10 cellular contexts compared by ENCODE assay signal in the genomic region with DNA sequence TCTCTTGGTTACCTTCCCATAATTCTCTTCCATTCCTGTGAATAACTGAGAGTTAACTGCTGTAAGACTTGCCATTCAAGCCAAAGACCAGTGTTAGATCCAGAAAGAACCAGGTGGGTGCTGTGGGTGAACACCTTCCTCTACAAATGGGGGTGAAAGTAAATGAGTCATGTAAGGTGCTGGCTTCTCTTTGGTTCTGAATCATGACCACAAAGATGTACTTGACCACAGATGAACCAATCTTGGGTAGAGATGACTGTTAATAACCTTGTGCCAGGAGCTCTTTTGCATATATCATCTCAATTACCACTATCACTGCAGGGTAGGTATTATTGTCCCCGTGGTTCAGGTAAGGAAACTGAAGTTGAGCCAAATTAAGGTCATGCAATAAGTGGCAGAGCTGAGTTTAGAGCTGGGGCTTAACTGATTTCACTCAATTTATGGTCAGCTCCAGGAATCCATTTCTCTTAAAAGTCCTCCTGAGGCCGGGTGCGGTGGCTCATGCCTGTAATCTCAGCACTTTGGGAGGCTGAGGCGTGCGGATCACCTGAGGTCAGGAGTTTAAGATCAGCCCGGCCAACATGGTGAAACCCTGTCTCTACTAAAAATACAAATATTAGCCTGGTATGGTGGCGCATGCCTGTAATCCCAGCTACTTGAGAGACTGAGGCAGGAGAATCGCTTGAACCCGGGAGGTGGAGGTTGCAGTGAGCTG.
DNase-seq lines count a peak whose midpoint lies in the region; ATAC-seq and TF ChIP-seq lines count a peak whose summit lies in the region.
"Had no signal": no experiment of that assay in that cellular context is flagged by ENCODE, and none has a peak within 500 bp of the region (broad histone marks: within the 10 kb centered on the region; RNA-seq: fewer than 3 reads in every experiment).

No MANE protein-coding gene starts in this region.

- TF ChIP-seq CTCF in GM12865 (IDR thresholded peaks at IDR 0.05; ENCODE audit: insufficient read depth, low read depth, low read length, missing control alignments): no peak
- TF ChIP-seq CTCF in progenitor cell of endocrine pancreas (IDR thresholded peaks at IDR 0.05; ENCODE audit: unreplicated experiment): no peak
- TF ChIP-seq CTCF in PC-3 (conservative IDR thresholded peaks at IDR 0.05; ENCODE audit: low read depth, low read length): no peak
- no peak for TF ChIP-seq CTCF in Peyer's patch (IDR thresholded peaks at IDR 0.05)

- H3K27ac Mint-ChIP-seq in activated naive CD4-positive, alpha-beta T cell treated with anti-CD3 and anti-CD28 coated beads, Interleukin-2, amount 50 U/mL, for 72 hours: peak overlapping the region; percentile 37 to 87
- no peak overlapping the region for H3K27ac Mint-ChIP-seq in progenitor cell of endocrine pancreas

- no peak overlapping the region for H3K4me3 Mint-ChIP-seq in progenitor cell of endocrine pancreas (ENCODE audit: low read depth)

- no peaks in the 10 kb centered on the region for H3K4me1 ChIP-seq in PC-3 (ENCODE audit: insufficient read depth, low read length)
- peaks cover 0 to 6% (median 0%) of the 10 kb centered on the region in 4 donors for H3K4me1 ChIP-seq in Peyer's patch
- H3K4me1 ChIP-seq: prostate gland had no signal

- H3K9me2 ChIP-seq in PC-3 (replicated peaks; ENCODE audit: low read length): no peaks in the 10 kb centered on the region

- peaks cover 31% of the 10 kb centered on the region for H3K27me3 ChIP-seq in PC-3 (ENCODE audit: low read length)
- H3K27me3 ChIP-seq in Peyer's patch: no peaks in the 10 kb centered on the region

- H3K4me3 ChIP-seq in GM12865 (ENCODE audit: low read depth, low read length) (no peak overlapping the region), PC-3 (ENCODE audit: low read length) (no peak overlapping the region), Peyer's patch (no peak overlapping the region)
- H3K4me3 ChIP-seq: prostate gland, thoracic aorta had no signal

- no peak overlapping the region for H2AFZ ChIP-seq in PC-3 (ENCODE audit: low read length)

- TF ChIP-seq POLR2A in Peyer's patch (IDR thresholded peaks at IDR 0.05): no peak

- H3K9ac ChIP-seq in PC-3 (ENCODE audit: low read length): no peak overlapping the region

- H3K9me3 Mint-ChIP-seq in activated naive CD4-positive, alpha-beta T cell treated with anti-CD3 and anti-CD28 coated beads, Interleukin-2, amount 50 U/mL, for 72 hours: peaks cover 12 to 17% of the 10 kb centered on the region in 2 donors
- H3K9me3 Mint-ChIP-seq in progenitor cell of endocrine pancreas (ENCODE audit: low read depth): peaks cover 7% of the 10 kb centered on the region

- no peaks in the 10 kb centered on the region for H4K20me1 ChIP-seq in PC-3 (ENCODE audit: low read length)

- H3K36me3 Mint-ChIP-seq in activated naive CD4-positive, alpha-beta T cell treated with anti-CD3 and anti-CD28 coated beads, Interleukin-2, amount 50 U/mL, for 72 hours: peaks cover 12 to 17% of the 10 kb centered on the region in 2 donors
- H3K36me3 Mint-ChIP-seq in progenitor cell of endocrine pancreas (ENCODE audit: insufficient read depth): peaks cover 2% of the 10 kb centered on the region

- CTCF ChIA-PET in PC-3 (lab: Charles Lee): no interaction called here

- H3K36me3 ChIP-seq in PC-3 (ENCODE audit: low read depth, low read length) (no peaks in the 10 kb centered on the region), Peyer's patch (no peaks in the 10 kb centered on the region)
- H3K36me3 ChIP-seq: prostate gland, thoracic aorta had no signal

- peaks cover 3% of the 10 kb centered on the region for H3K4me1 Mint-ChIP-seq in progenitor cell of endocrine pancreas (ENCODE audit: low read depth)

- no peaks in the 10 kb centered on the region for H3K27me3 Mint-ChIP-seq in progenitor cell of endocrine pancreas

- no TSS peak for BruUV-seq in PC-3 (replicated peaks; lab: Mats Ljungman, UMichigan)

- intact Hi-C loops in PC-3 (cut with micrococcal nuclease): no loop called here

- DNase-seq in GM12865 (ENCODE audit: low read depth) (peak; percentile 82), progenitor cell of endocrine pancreas (ENCODE audit: low spot score, unreplicated experiment) (no peak), NCI-H2196 (lab: John Stamatoyannopoulos, UW; ENCODE audit: unreplicated experiment) (no peak), PC-3 (no peak), Peyer's patch (no peak)
- DNase-seq in activated naive CD4-positive, alpha-beta T cell treated with anti-CD3 and anti-CD28 coated beads, Interleukin-2, amount 50 U/mL, for 72 hours (ENCODE audit: low spot score in 2 of 2): no peak

- H3F3A ChIP-seq in PC-3 (ENCODE audit: low read length, unreplicated experiment): no peaks in the 10 kb centered on the region

- no peaks in the 10 kb centered on the region for H3K79me2 ChIP-seq in PC-3 (ENCODE audit: low read length)

- POLR2A ChIA-PET in PC-3 (lab: Charles Lee; ENCODE audit: unreplicated experiment): no interaction called here

- no peak overlapping the region for H3K4me2 ChIP-seq in PC-3 (ENCODE audit: low read length)

- H3K27ac ChIP-seq in PC-3 (ENCODE audit: low read length) (no peak overlapping the region), Peyer's patch (no peak overlapping the region)
- H3K27ac ChIP-seq: prostate gland, thoracic aorta had no signal

- no peaks in the 10 kb centered on the region for H3K9me3 ChIP-seq in PC-3 (ENCODE audit: low read length)
- H3K9me3 ChIP-seq in Peyer's patch: no peaks in the 10 kb centered on the region
- H3K9me3 ChIP-seq: prostate gland, thoracic aorta had no signal

- ATAC-seq in GM19395 (IDR thresholded peaks at IDR 0.05; ENCODE audit: unreplicated experiment) (peak; percentile 94), HG03097 (IDR thresholded peaks at IDR 0.05; ENCODE audit: low FRiP score, unreplicated experiment) (peak; percentile 89), PC-3 (no peak)
- peak; percentile 87 to 90 for ATAC-seq in activated naive CD4-positive, alpha-beta T cell treated with anti-CD3 and anti-CD28 coated beads, Interleukin-2, amount 50 U/mL, for 72 hours
